Comparison of ENCODE assay signal across 8 cellular contexts in genomic region chr20:33653900-33654596, GRCh38. TPM values are rescaled to one million over a fixed set of nuclear protein-coding genes. Genes with fewer than 3 reads are reported as not detected.
A peak's percentile ranks its signal among the peaks of the same experiment; 100 is the strongest.
DNase-seq lines count a peak whose midpoint lies in the region; ATAC-seq and TF ChIP-seq lines count a peak whose summit lies in the region.

No MANE protein-coding gene starts in this region.

- ATAC-seq in Right ventricle myocardium superior (ENCODE audit: poor library complexity) (peak; percentile 23), HG03097 (IDR thresholded peaks at IDR 0.05; ENCODE audit: low FRiP score, unreplicated experiment) (no peak), GM18498 (IDR thresholded peaks at IDR 0.05; ENCODE audit: unreplicated experiment) (no peak), GM19035 (IDR thresholded peaks at IDR 0.05; ENCODE audit: unreplicated experiment) (no peak)

- DNase-seq in Right ventricle myocardium superior (no peak), cardiac septum (ENCODE audit: low spot score) (no peak), left kidney (ENCODE audit: low read depth, low spot score) (peak; percentile 58), NOMO-1 treated with dmso at 0.1 percent for 144 hours (lab: John Stamatoyannopoulos, UW; ENCODE audit: unreplicated experiment) (no peak)

- intact Hi-C loops in Right ventricle myocardium superior (cut with DNase I): loop anchor here (5.0 kb wide), 1 partner anchor 192 kb away; no protein-coding TSS in a partner anchor
- intact Hi-C loops in cardiac septum (cut with DNase I): loop anchor here (5.0 kb wide), 1 partner anchor 197 kb away; no protein-coding TSS in a partner anchor

- 0 out of 2 replicates have a peak, but pooled peaks have one; percentile 16 for TF ChIP-seq POLR2A in Raji (IDR thresholded peaks at IDR 0.05; ENCODE audit: insufficient read depth, low read depth, low read length)

RNA-seq across cellular contexts. Expression of gene C20orf144, which starts 8.1 kb away (rescaled TPM):
- total RNA-seq in Right ventricle myocardium superior (not detected), cardiac septum (not detected)

RNA-seq across cellular contexts. Expression of gene ACTL10, which starts 12.7 kb away (rescaled TPM):
- 0.22 TPM for total RNA-seq in Right ventricle myocardium superior
- 0.46 TPM for total RNA-seq in cardiac septum

RNA-seq across cellular contexts. Expression of gene NECAB3, which starts 20.2 kb away (rescaled TPM):
- total RNA-seq in Right ventricle myocardium superior (69.4 TPM), cardiac septum (77.0 TPM)

RNA-seq across cellular contexts. Expression of gene E2F1, which starts 32.1 kb away (rescaled TPM):
- total RNA-seq in Right ventricle myocardium superior: 1.1 TPM
- 2.3 TPM for total RNA-seq in cardiac septum
